Comparison of ENCODE assay signal across 8 cellular contexts in the genomic region with DNA sequence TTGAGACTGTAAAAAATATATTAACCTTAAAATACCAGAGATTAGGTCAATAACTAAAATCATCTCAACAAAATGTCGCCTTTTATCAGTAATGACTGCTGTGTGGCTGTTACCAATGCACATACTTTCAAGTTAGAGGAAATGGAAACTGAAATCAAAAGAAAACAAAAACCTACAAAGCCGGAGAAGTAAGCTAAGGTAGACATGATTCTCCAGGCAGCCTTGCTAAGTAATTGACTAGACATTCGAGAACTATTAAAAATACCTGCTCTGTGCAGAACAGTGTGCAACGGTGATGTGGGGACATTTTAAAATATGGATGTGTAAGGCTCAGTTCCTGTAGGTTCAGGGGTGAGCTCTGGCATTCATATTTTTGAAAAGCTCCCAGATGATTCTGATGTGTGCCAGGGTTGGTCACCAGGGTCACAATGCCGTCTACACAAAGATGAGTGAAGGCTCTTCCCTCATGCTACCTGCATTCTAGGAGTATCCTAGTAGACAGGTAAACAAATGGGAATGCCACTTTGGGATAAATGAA. TPM values are rescaled to one million over a fixed set of nuclear protein-coding genes. Genes with fewer than 3 reads are reported as not detected.
DNase-seq lines count a peak whose midpoint lies in the region; ATAC-seq, FAIRE-seq and TF ChIP-seq lines count a peak whose summit lies in the region.

No MANE protein-coding gene starts in this region.

- no peaks in the 10 kb centered on the region for H3K9me3 Mint-ChIP-seq in activated T-cell treated with anti-CD3 and anti-CD28 coated beads, Interleukin-2, amount 50 U/mL, for 72 hours

- H3K27me3 ChIP-seq in keratinocyte (ENCODE audit: control insufficient read depth, extremely low read depth, insufficient read depth, low read length) = no peaks in the 10 kb centered on the region

- peaks cover 75% of the 10 kb centered on the region for H3K4me1 Mint-ChIP-seq in activated T-cell treated with anti-CD3 and anti-CD28 coated beads, Interleukin-2, amount 50 U/mL, for 72 hours (ENCODE audit: low read depth)

- no peaks in the 10 kb centered on the region for H4K20me1 ChIP-seq in keratinocyte (ENCODE audit: control insufficient read depth, extremely low read depth, insufficient read depth, low read length)

- peaks cover 0 to 1% of the 10 kb centered on the region in 2 donors for H3K36me3 Mint-ChIP-seq in activated T-cell treated with anti-CD3 and anti-CD28 coated beads, Interleukin-2, amount 50 U/mL, for 72 hours (ENCODE audit: insufficient read depth in 2 of 2)

- peak overlapping the region; percentile 36 to 59 (median 40) for H3K4me3 ChIP-seq in keratinocyte (ENCODE audit: control insufficient read depth in 2 of 3, extremely low read depth in 1 of 3, insufficient read depth in 2 of 3, low read depth in 1 of 3, low read length in 3 of 3)

- H3K36me3 ChIP-seq in keratinocyte (ENCODE audit: control insufficient read depth in 2 of 2, extremely low read depth in 1 of 2, insufficient read depth in 2 of 2, low read length in 2 of 2) = no peaks in the 10 kb centered on the region

- H3K4me1 ChIP-seq in keratinocyte (ENCODE audit: control insufficient read depth, extremely low read depth, insufficient read depth, low read length) = peaks cover 40% of the 10 kb centered on the region

- no peaks in the 10 kb centered on the region for H3K9me3 ChIP-seq in keratinocyte (ENCODE audit: control insufficient read depth, low read depth, low read length)

- H3K27ac ChIP-seq in keratinocyte (ENCODE audit: control insufficient read depth, insufficient read depth, low read length) = peak overlapping the region; percentile 73

- peak; percentile 45 for ATAC-seq in HG03135 (IDR thresholded peaks at IDR 0.05; ENCODE audit: unreplicated experiment)
- peak; percentile 47 to 59 for ATAC-seq in activated T-cell treated with anti-CD3 and anti-CD28 coated beads, Interleukin-2, amount 50 U/mL, for 72 hours (replicated peaks in 1 of 2)

- H3K79me2 ChIP-seq in keratinocyte (ENCODE audit: control insufficient read depth, insufficient read depth, low read length) = peaks cover 5% of the 10 kb centered on the region

- no peak for TF ChIP-seq CTCF in keratinocyte (optimal IDR thresholded peaks at IDR 0.05 in 1 of 3, IDR thresholded peaks at IDR 0.05 in 1 of 3, conservative IDR thresholded peaks at IDR 0.05 in 1 of 3; ENCODE audit: extremely low read depth in 1 of 3, insufficient read depth in 2 of 3, low read length in 3 of 3)

- no peak for FAIRE-seq in keratinocyte (lab: Jason Lieb, UNC)

- dilution Hi-C loops in keratinocyte (cut with MboI; ENCODE audit: extremely low pct_ligation_motif_present, low sequenced_read_pairs) = no loop called here

- peak overlapping the region; percentile 65 for H3K4me2 ChIP-seq in keratinocyte (ENCODE audit: control insufficient read depth, extremely low read depth, insufficient read depth, low read depth, low read length)

- peak overlapping the region; percentile 100 for H3K27ac Mint-ChIP-seq in activated T-cell treated with anti-CD3 and anti-CD28 coated beads, Interleukin-2, amount 50 U/mL, for 72 hours

- H3K9me1 ChIP-seq in keratinocyte (ENCODE audit: control insufficient read depth, extremely low read depth, insufficient read depth, low read length) = no peaks in the 10 kb centered on the region

- peak overlapping the region; percentile 60 for H2AFZ ChIP-seq in keratinocyte (ENCODE audit: control insufficient read depth, low read length)

- peak overlapping the region; percentile 95 to 98 for H3K4me3 Mint-ChIP-seq in activated T-cell treated with anti-CD3 and anti-CD28 coated beads, Interleukin-2, amount 50 U/mL, for 72 hours

- peak overlapping the region; percentile 85 for H3K9ac ChIP-seq in keratinocyte (ENCODE audit: control insufficient read depth, extremely low read depth, insufficient read depth, low read length)

- peak; percentile 20 to 22 for DNase-seq in activated CD4-positive, alpha-beta T cell treated with anti-CD3 and anti-CD28 coated beads for 4 hours
- DNase-seq in activated CD4-positive, alpha-beta T cell treated with anti-CD3 and anti-CD28 coated beads, Interleukin-2, amount 50 U/mL, for 48 hours = no peak
- peak in 1 of 2 donors; percentile 22 for DNase-seq in activated T-cell treated with anti-CD3 and anti-CD28 coated beads, Interleukin-2, amount 50 U/mL, for 72 hours
- DNase-seq in keratinocyte (ENCODE audit: low read depth, low spot score) = no peak
- DNase-seq in superior temporal gyrus (ENCODE audit: extremely low spot score) = peak; percentile 27
- DNase-seq in Kasumi-1 (lab: John Stamatoyannopoulos, UW) = no peak
- DNase-seq in activated effector memory CD4-positive, alpha-beta T cell treated with Interleukin-2 at 50 U/mL for 16 hours = no peak

- H3K27me3 Mint-ChIP-seq in activated T-cell treated with anti-CD3 and anti-CD28 coated beads, Interleukin-2, amount 50 U/mL, for 72 hours (ENCODE audit: low read depth) = no peaks in the 10 kb centered on the region

RNA-seq across cellular contexts. Expression of gene EPSTI1, which starts 0.6 kb away (rescaled TPM):
- total RNA-seq in activated T-cell treated with anti-CD3 and anti-CD28 coated beads, Interleukin-2, amount 50 U/mL, for 72 hours = 10 to 100 TPM; 18.6 to 48.8 TPM
- 8.7 to 14.7 TPM (median 13.0 TPM) in 3 replicates for polyA plus RNA-seq in keratinocyte
- 12.8 TPM for polyA plus RNA-seq in keratinocyte (2011; ENCODE audit: low read depth)
- 7.6 and 9.5 TPM in 2 replicates for polyA plus RNA-seq in keratinocyte (2011; cell fraction: cytosol; rRNA removed)
- polyA plus RNA-seq in keratinocyte (2011; cell fraction: nucleus; rRNA removed) = 6.6 and 8.1 TPM in 2 replicates
- 1.4 and 14.5 TPM in 2 replicates for polyA plus RNA-seq in keratinocyte (2012; ENCODE audit: low replicate concordance)
- 1.5 to 7.6 TPM (median 4.0 TPM) in 3 replicates for polyA minus RNA-seq in keratinocyte
- 15.9 TPM for polyA minus RNA-seq in keratinocyte (2011; cell fraction: cytosol; rRNA and poly(A)+ RNA removed)
- polyA minus RNA-seq in keratinocyte (2011; cell fraction: nucleus; rRNA and poly(A)+ RNA removed) = 4.0 and 5.0 TPM in 2 replicates

RNA-seq across cellular contexts. Expression of gene DNAJC15, which starts 30.7 kb away (rescaled TPM):
- total RNA-seq in activated T-cell treated with anti-CD3 and anti-CD28 coated beads, Interleukin-2, amount 50 U/mL, for 72 hours = 10 to 100 TPM; 20.2 to 23.5 TPM
- 38.5 to 43.2 TPM (median 39.6 TPM) in 3 replicates for polyA plus RNA-seq in keratinocyte
- 64.8 TPM for polyA plus RNA-seq in keratinocyte (2011; ENCODE audit: low read depth)
- 22.0 and 31.9 TPM in 2 replicates for polyA plus RNA-seq in keratinocyte (2011; cell fraction: cytosol; rRNA removed)
- 13.3 and 14.5 TPM in 2 replicates for polyA plus RNA-seq in keratinocyte (2011; cell fraction: nucleus; rRNA removed)
- polyA plus RNA-seq in keratinocyte (2012; ENCODE audit: low replicate concordance) = 16.7 and 33.0 TPM in 2 replicates
- 19.0 to 25.1 TPM (median 21.8 TPM) in 3 replicates for polyA minus RNA-seq in keratinocyte
- polyA minus RNA-seq in keratinocyte (2011; cell fraction: cytosol; rRNA and poly(A)+ RNA removed) = 28.0 TPM
- 5.3 and 8.4 TPM in 2 replicates for polyA minus RNA-seq in keratinocyte (2011; cell fraction: nucleus; rRNA and poly(A)+ RNA removed)

Comparison
In these comparisons a context has a peak if more than half of its experiments do, and no peak if none do; other contexts are left out.
1. DNase-seq: peak in activated CD4-positive, alpha-beta T cell treated with anti-CD3 and anti-CD28 coated beads for 4 hours (2 of 2) and superior temporal gyrus (single experiment); none in activated CD4-positive, alpha-beta T cell treated with anti-CD3 and anti-CD28 coated beads, Interleukin-2, amount 50 U/mL, for 48 hours (0 of 2), keratinocyte (single experiment), Kasumi-1 (0 of 2) and activated effector memory CD4-positive, alpha-beta T cell treated with Interleukin-2 at 50 U/mL for 16 hours (single experiment).